2 cellular contexts compared by ENCODE assay signal in the genomic region with DNA sequence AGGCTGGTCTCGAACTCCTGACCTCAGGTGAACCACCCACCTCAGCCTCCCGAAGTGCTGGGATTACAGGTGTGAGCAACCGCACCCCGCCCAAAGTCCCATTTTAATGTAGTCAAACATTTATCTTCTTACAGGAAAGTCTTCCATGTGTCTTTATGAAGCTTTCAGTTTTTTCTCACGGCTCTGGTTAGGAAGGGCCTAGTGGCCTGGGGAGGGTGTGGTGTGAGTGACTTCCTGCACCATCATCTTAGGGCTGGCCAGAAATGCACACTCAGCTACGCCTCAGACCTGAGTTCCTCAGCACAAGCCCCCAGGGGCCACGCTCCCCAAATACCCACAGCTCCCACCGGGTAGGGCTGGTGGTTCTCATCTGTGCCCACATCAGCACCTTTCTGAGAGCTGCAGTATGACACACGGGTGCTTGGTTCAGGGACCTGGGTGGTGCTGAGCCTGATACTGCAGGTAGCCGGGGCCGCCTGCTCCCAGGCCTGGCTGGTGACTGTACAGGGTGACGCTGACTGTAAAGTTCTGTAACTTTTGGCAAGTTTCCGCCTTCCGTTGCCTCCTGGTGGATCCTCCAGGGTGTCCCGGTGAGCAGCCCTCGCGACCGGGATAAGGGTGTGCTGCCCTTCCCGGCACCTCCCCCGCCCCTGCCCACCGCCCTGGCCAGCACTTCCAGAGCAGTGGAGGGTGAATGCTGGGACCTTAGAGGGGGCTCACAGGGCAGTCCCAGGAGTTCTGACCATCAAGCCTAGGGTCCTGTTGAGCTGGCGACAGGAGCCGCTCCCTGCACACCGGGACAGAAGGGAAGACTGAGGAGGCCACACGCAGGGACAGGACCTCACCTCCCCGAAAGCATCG.
TF ChIP-seq lines count a peak whose summit lies in the region.

No MANE protein-coding gene starts in this region.

TF ChIP-seq in WTC11, 78 proteins besides CTCF, POLR2A, EP300 and RAD21 (continues in another document):
- TF ChIP-seq ETV6 (CRISPR knock-in tag; IDR thresholded peaks at IDR 0.05) = no peak
- TF ChIP-seq NR2C2 (CRISPR knock-in tag; IDR thresholded peaks at IDR 0.05) = no peak
- TF ChIP-seq, protein P1, sequence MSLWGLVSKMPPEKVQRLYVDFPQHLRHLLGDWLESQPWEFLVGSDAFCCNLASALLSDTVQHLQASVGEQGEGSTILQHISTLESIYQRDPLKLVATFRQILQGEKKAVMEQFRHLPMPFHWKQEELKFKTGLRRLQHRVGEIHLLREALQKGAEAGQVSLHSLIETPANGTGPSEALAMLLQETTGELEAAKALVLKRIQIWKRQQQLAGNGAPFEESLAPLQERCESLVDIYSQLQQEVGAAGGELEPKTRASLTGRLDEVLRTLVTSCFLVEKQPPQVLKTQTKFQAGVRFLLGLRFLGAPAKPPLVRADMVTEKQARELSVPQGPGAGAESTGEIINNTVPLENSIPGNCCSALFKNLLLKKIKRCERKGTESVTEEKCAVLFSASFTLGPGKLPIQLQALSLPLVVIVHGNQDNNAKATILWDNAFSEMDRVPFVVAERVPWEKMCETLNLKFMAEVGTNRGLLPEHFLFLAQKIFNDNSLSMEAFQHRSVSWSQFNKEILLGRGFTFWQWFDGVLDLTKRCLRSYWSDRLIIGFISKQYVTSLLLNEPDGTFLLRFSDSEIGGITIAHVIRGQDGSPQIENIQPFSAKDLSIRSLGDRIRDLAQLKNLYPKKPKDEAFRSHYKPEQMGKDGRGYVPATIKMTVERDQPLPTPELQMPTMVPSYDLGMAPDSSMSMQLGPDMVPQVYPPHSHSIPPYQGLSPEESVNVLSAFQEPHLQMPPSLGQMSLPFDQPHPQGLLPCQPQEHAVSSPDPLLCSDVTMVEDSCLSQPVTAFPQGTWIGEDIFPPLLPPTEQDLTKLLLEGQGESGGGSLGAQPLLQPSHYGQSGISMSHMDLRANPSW (CRISPR knock-in tag; conservative IDR thresholded peaks at IDR 0.05; ENCODE audit: low read depth) = no peak
- TF ChIP-seq SMAD3 (CRISPR knock-in tag; IDR thresholded peaks at IDR 0.05; ENCODE audit: borderline replicate concordance) = no peak
- TF ChIP-seq, protein P2, sequence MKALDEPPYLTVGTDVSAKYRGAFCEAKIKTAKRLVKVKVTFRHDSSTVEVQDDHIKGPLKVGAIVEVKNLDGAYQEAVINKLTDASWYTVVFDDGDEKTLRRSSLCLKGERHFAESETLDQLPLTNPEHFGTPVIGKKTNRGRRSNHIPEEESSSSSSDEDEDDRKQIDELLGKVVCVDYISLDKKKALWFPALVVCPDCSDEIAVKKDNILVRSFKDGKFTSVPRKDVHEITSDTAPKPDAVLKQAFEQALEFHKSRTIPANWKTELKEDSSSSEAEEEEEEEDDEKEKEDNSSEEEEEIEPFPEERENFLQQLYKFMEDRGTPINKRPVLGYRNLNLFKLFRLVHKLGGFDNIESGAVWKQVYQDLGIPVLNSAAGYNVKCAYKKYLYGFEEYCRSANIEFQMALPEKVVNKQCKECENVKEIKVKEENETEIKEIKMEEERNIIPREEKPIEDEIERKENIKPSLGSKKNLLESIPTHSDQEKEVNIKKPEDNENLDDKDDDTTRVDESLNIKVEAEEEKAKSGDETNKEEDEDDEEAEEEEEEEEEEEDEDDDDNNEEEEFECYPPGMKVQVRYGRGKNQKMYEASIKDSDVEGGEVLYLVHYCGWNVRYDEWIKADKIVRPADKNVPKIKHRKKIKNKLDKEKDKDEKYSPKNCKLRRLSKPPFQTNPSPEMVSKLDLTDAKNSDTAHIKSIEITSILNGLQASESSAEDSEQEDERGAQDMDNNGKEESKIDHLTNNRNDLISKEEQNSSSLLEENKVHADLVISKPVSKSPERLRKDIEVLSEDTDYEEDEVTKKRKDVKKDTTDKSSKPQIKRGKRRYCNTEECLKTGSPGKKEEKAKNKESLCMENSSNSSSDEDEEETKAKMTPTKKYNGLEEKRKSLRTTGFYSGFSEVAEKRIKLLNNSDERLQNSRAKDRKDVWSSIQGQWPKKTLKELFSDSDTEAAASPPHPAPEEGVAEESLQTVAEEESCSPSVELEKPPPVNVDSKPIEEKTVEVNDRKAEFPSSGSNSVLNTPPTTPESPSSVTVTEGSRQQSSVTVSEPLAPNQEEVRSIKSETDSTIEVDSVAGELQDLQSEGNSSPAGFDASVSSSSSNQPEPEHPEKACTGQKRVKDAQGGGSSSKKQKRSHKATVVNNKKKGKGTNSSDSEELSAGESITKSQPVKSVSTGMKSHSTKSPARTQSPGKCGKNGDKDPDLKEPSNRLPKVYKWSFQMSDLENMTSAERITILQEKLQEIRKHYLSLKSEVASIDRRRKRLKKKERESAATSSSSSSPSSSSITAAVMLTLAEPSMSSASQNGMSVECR (CRISPR knock-in tag; IDR thresholded peaks at IDR 0.05; ENCODE audit: borderline replicate concordance) = no peak
- no peak for TF ChIP-seq TEAD4 (CRISPR knock-in tag; IDR thresholded peaks at IDR 0.05)
- TF ChIP-seq MYBL2 (CRISPR knock-in tag; IDR thresholded peaks at IDR 0.05) = no peak
- no peak for TF ChIP-seq NR1H2 (CRISPR knock-in tag; IDR thresholded peaks at IDR 0.05)
- no peak for TF ChIP-seq NFE2L1 (CRISPR knock-in tag; IDR thresholded peaks at IDR 0.05)
- TF ChIP-seq FOXJ3 (CRISPR knock-in tag; IDR thresholded peaks at IDR 0.05; ENCODE audit: borderline replicate concordance) = no peak
- no peak for TF ChIP-seq ZNF671 (CRISPR knock-in tag; IDR thresholded peaks at IDR 0.05)
- TF ChIP-seq HMGA2 (CRISPR knock-in tag; IDR thresholded peaks at IDR 0.05) = no peak
- TF ChIP-seq, protein P3, sequence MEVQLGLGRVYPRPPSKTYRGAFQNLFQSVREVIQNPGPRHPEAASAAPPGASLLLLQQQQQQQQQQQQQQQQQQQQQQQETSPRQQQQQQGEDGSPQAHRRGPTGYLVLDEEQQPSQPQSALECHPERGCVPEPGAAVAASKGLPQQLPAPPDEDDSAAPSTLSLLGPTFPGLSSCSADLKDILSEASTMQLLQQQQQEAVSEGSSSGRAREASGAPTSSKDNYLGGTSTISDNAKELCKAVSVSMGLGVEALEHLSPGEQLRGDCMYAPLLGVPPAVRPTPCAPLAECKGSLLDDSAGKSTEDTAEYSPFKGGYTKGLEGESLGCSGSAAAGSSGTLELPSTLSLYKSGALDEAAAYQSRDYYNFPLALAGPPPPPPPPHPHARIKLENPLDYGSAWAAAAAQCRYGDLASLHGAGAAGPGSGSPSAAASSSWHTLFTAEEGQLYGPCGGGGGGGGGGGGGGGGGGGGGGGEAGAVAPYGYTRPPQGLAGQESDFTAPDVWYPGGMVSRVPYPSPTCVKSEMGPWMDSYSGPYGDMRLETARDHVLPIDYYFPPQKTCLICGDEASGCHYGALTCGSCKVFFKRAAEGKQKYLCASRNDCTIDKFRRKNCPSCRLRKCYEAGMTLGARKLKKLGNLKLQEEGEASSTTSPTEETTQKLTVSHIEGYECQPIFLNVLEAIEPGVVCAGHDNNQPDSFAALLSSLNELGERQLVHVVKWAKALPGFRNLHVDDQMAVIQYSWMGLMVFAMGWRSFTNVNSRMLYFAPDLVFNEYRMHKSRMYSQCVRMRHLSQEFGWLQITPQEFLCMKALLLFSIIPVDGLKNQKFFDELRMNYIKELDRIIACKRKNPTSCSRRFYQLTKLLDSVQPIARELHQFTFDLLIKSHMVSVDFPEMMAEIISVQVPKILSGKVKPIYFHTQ (CRISPR knock-in tag; IDR thresholded peaks at IDR 0.05) = no peak
- TF ChIP-seq, protein P4, sequence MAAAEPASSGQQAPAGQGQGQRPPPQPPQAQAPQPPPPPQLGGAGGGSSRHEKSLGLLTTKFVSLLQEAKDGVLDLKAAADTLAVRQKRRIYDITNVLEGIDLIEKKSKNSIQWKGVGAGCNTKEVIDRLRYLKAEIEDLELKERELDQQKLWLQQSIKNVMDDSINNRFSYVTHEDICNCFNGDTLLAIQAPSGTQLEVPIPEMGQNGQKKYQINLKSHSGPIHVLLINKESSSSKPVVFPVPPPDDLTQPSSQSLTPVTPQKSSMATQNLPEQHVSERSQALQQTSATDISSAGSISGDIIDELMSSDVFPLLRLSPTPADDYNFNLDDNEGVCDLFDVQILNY (CRISPR knock-in tag; IDR thresholded peaks at IDR 0.05) = no peak
- no peak for TF ChIP-seq ZNF121 (CRISPR knock-in tag; IDR thresholded peaks at IDR 0.05)

TF ChIP-seq in HepG2, 621 proteins besides CTCF, POLR2A, EP300 and RAD21:
- TF ChIP-seq ZNF891 (CRISPR knock-in tag; IDR thresholded peaks at IDR 0.05) (0 out of 2 replicates have a peak, but pooled peaks have one; percentile 50), MAZ (IDR thresholded peaks at IDR 0.05; ENCODE audit: borderline replicate concordance, low read depth, low read length) (no peak), MAZ (CRISPR knock-in tag; IDR thresholded peaks at IDR 0.05; ENCODE audit: low read depth) (no peak)
- TF ChIP-seq, protein P5, sequence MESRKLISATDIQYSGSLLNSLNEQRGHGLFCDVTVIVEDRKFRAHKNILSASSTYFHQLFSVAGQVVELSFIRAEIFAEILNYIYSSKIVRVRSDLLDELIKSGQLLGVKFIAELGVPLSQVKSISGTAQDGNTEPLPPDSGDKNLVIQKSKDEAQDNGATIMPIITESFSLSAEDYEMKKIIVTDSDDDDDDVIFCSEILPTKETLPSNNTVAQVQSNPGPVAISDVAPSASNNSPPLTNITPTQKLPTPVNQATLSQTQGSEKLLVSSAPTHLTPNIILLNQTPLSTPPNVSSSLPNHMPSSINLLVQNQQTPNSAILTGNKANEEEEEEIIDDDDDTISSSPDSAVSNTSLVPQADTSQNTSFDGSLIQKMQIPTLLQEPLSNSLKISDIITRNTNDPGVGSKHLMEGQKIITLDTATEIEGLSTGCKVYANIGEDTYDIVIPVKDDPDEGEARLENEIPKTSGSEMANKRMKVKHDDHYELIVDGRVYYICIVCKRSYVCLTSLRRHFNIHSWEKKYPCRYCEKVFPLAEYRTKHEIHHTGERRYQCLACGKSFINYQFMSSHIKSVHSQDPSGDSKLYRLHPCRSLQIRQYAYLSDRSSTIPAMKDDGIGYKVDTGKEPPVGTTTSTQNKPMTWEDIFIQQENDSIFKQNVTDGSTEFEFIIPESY (CRISPR knock-in tag; IDR thresholded peaks at IDR 0.05) = peak; percentile 81; the same call in 1 of the 2 replicates
